ENCODE assay signal across 19 cellular contexts in the genomic region with DNA sequence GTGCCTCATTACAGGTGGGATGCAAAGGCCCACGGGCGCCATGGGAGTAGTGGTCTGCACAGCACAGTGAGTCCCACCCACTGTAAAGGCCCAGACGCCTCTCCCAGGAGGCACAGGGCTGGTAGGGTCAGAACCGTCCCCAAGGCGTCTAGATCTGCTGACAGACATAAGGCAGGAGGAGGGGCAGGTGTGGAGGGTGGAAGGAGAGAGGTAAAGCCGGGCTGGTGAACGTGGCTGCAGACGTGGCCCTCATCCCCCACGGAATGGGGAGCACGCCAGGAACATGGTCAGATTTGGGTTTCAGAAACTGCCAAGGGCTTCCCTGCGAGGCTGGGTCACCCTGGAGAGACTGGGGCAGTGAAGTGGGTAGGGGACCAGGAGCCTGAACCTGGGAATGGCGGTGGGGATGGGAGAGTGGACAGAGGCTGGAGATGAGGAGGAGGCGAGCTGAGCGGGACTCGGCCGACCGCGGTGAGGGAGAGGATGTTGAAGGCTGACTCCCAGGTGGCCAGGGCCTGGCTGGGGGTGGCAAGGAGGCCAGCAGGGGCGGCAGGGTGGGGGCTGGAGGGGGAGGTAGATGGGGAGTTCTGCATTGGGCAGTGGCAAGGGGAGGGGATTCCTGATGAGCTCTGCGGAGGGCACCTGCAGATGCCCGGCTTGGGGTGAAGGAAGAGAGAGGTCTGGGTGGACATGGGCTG.
A peak's percentile ranks its signal among the peaks of the same experiment; 100 is the strongest.
DNase-seq lines count a peak whose midpoint lies in the region; ATAC-seq, FAIRE-seq and TF ChIP-seq lines count a peak whose summit lies in the region.
"Had no signal": no experiment of that assay in that cellular context is flagged by ENCODE, and none has a peak within 500 bp of the region (broad histone marks: within the 10 kb centered on the region; RNA-seq: fewer than 3 reads in every experiment).

No MANE protein-coding gene starts in this region.

- no peak for TF ChIP-seq RAD21 in K562 (CRISPR knock-in tag; conservative IDR thresholded peaks at IDR 0.05 in 1 of 2, IDR thresholded peaks at IDR 0.05 in 1 of 2)

- no peak for FAIRE-seq in K562 (lab: Jason Lieb, UNC)
- FAIRE-seq: GM12892 had no signal

- peaks cover 25% of the 10 kb centered on the region for H3F3A ChIP-seq in MM.1S (ENCODE audit: insufficient read depth, low read length)

- H3K4me2 ChIP-seq in MM.1S (ENCODE audit: low read depth, low read length) (peak overlapping the region; percentile 54), K562 (ENCODE audit: insufficient read depth, low read length) (peak overlapping the region; percentile 83)

- no peaks in the 10 kb centered on the region for H3K9me2 ChIP-seq in MM.1S (replicated peaks; ENCODE audit: insufficient read depth, low read length)

- H3K36me3 Mint-ChIP-seq in T-helper 2 cell treated with Interferon-gamma antibody and Interleukin-4, amounts not matched to agents 5 μg/mL and 100 μg/mL, for 36 hours (ENCODE audit: low read depth): peaks cover 1% of the 10 kb centered on the region
- H3K36me3 Mint-ChIP-seq: IgD-negative memory B cell had no signal

- no peaks in the 10 kb centered on the region for H3K36me3 ChIP-seq in MM.1S (replicated peaks; ENCODE audit: insufficient read depth, low read length)
- peaks cover 2% of the 10 kb centered on the region; the same call in 1 of the 3 replicates for H3K36me3 ChIP-seq in K562 (ENCODE audit: control insufficient read depth, insufficient read depth, low read length)
- H3K36me3 ChIP-seq in lower lobe of right lung: no peaks in the 10 kb centered on the region
- H3K36me3 ChIP-seq: Peyer's patch had no signal

- no peaks in the 10 kb centered on the region for H3K27me3 Mint-ChIP-seq in T-helper 2 cell treated with Interferon-gamma antibody and Interleukin-4, amounts not matched to agents 5 μg/mL and 100 μg/mL, for 36 hours (ENCODE audit: low read depth)
- H3K27me3 Mint-ChIP-seq: CD4-positive, alpha-beta T cell; IgD-negative memory B cell had no signal

- H3K9ac ChIP-seq in MM.1S (ENCODE audit: low read length) (peak overlapping the region; percentile 55), K562 (ENCODE audit: insufficient read depth in 1 of 2, low read depth in 2 of 2, low read length in 2 of 2) (peak overlapping the region; percentile 71 to 88)

- CTCF ChIA-PET in K562 (lab: Yijun Ruan, JAX; ENCODE audit: low intra/inter-chr PET ratio): no interaction called here

- no peaks in the 10 kb centered on the region for H3K9me1 ChIP-seq in K562 (ENCODE audit: control insufficient read depth, insufficient read depth, low read length)

- no peaks in the 10 kb centered on the region for H3K9me3 Mint-ChIP-seq in T-helper 2 cell treated with Interferon-gamma antibody and Interleukin-4, amounts not matched to agents 5 μg/mL and 100 μg/mL, for 36 hours

- H2AFZ ChIP-seq in MM.1S (ENCODE audit: low read length): no peak overlapping the region
- H2AFZ ChIP-seq in K562 (ENCODE audit: low read depth, low read length): peak overlapping the region; percentile 62; the same call in 1 of the 2 replicates

- TF ChIP-seq CTCF in MM.1S (IDR thresholded peaks at IDR 0.05; ENCODE audit: low read length) (no peak), K562 (IDR thresholded peaks at IDR 0.05 in 2 of 3, conservative IDR thresholded peaks at IDR 0.05 in 1 of 3; ENCODE audit: insufficient read depth in 2 of 3, low read depth in 1 of 3, low read length in 3 of 3) (no peak), lower lobe of right lung (IDR thresholded peaks at IDR 0.05) (no peak)

- no peaks in the 10 kb centered on the region for H3K9me3 ChIP-seq in MM.1S (replicated peaks; ENCODE audit: insufficient read depth, low read length)
- H3K9me3 ChIP-seq in K562 (replicated peaks; ENCODE audit: control insufficient read depth, insufficient read depth, low read depth, low read length): no peaks in the 10 kb centered on the region; the same call in 1 of the 2 replicates
- no peaks in the 10 kb centered on the region for H3K9me3 ChIP-seq in lower lobe of right lung
- H3K9me3 ChIP-seq: BE2C, Peyer's patch had no signal

- peak; percentile 50 for ATAC-seq in K562
- no peak for ATAC-seq in lower lobe of right lung

- intact Hi-C loops in K562 (cut with micrococcal nuclease) (no loop called here), lower lobe of right lung (cut with DNase I) (loop anchor here (5.0 kb wide), 1 partner anchor 48 kb away; no protein-coding TSS in a partner anchor)

- H3K4me3 ChIP-seq in MM.1S (ENCODE audit: low read length) (peak overlapping the region; percentile 59), K562 (peak overlapping the region; percentile 50), lower lobe of right lung (no peak overlapping the region)
- H3K4me3 ChIP-seq: Peyer's patch had no signal

- POLR2A ChIA-PET in K562 (lab: Yijun Ruan, JAX): interaction anchor here (0.6 to 0.7 kb wide), 3 partner anchors 37 to 662 kb away, joined by 3 read pairs; no protein-coding TSS in a partner anchor

- H4K20me1 ChIP-seq in MM.1S (ENCODE audit: insufficient read depth, low read length) (no peaks in the 10 kb centered on the region), K562 (replicated peaks; ENCODE audit: control insufficient read depth, insufficient read depth, low read length) (peaks cover 2% of the 10 kb centered on the region)

- H3K4me3 Mint-ChIP-seq in T-helper 2 cell treated with Interferon-gamma antibody and Interleukin-4, amounts not matched to agents 5 μg/mL and 100 μg/mL, for 36 hours: no peak overlapping the region
- H3K4me3 Mint-ChIP-seq: CD4-positive, alpha-beta T cell; IgD-negative memory B cell had no signal

- H3K27ac ChIP-seq in MM.1S (ENCODE audit: low read length) (peak overlapping the region; percentile 86; the same call in 1 of the 2 replicates), K562 (ENCODE audit: extremely low read depth, low read depth, low read length) (peak overlapping the region; percentile 53; the same call in 1 of the 3 replicates), lower lobe of right lung (no peak overlapping the region)
- H3K27ac ChIP-seq: Peyer's patch had no signal

- BruUV-seq in K562 (replicated peaks; lab: Mats Ljungman, UMichigan): no TSS peak

- peaks cover 14% of the 10 kb centered on the region for H3K4me1 Mint-ChIP-seq in T-helper 2 cell treated with Interferon-gamma antibody and Interleukin-4, amounts not matched to agents 5 μg/mL and 100 μg/mL, for 36 hours (ENCODE audit: low read depth)

- H3K27ac Mint-ChIP-seq in T-helper 2 cell treated with Interferon-gamma antibody and Interleukin-4, amounts not matched to agents 5 μg/mL and 100 μg/mL, for 36 hours: peak overlapping the region; percentile 26
- H3K27ac Mint-ChIP-seq: CD4-positive, alpha-beta T cell; IgD-negative memory B cell had no signal

- in situ Hi-C loops in K562 (cut with MboI): no loop called here

- TF ChIP-seq POLR2A in K562 (conservative IDR thresholded peaks at IDR 0.05): no peak

- peaks cover 34% of the 10 kb centered on the region for H3K4me1 ChIP-seq in MM.1S (ENCODE audit: low read length)
- H3K4me1 ChIP-seq in K562 (replicated peaks in 1 of 2; ENCODE audit: control insufficient read depth in 2 of 2, insufficient read depth in 2 of 2, low read length in 2 of 2): peaks cover 5 to 34% of the 10 kb centered on the region in 2 experiments; a peak in 3 of 5 replicates
- peaks cover 32% of the 10 kb centered on the region for H3K4me1 ChIP-seq in lower lobe of right lung
- H3K4me1 ChIP-seq: BE2C had no signal

- H3K79me2 ChIP-seq in MM.1S (ENCODE audit: low read length): peaks cover 37% of the 10 kb centered on the region
- peaks cover 50% of the 10 kb centered on the region for H3K79me2 ChIP-seq in K562 (ENCODE audit: control insufficient read depth, insufficient read depth, low read length)

- H3K27me3 ChIP-seq in MM.1S (replicated peaks; ENCODE audit: insufficient read depth, low read length) (peaks cover 42% of the 10 kb centered on the region), K562 (ENCODE audit: control insufficient read depth in 2 of 2, insufficient read depth in 2 of 2, low read length in 2 of 2) (no peaks in the 10 kb centered on the region; a peak in 1 of 5 replicates), lower lobe of right lung (ENCODE audit: low read depth) (no peaks in the 10 kb centered on the region)
- H3K27me3 ChIP-seq: BE2C, Peyer's patch had no signal

- no peak for DNase-seq in T-helper 2 cell treated with Interferon-gamma antibody and Interleukin-4, amounts not matched to agents 5 μg/mL and 100 μg/mL, for 36 hours (ENCODE audit: low spot score)
- DNase-seq in T-helper 2 cell (no peak), MM.1S (no peak), K562 (ENCODE audit: extremely low read depth in 1 of 4, low spot score in 3 of 4) (peak in 1 of 4 experiments; percentile 15), lower lobe of right lung (peak; percentile 25), NCI-H446 (lab: John Stamatoyannopoulos, UW) (no peak), middle frontal gyrus (ENCODE audit: extremely low spot score, low spot score) (no peak), HPDE6-E6E7 (ENCODE audit: extremely low spot score) (no peak)
- DNase-seq: 8988T; BE2C; CD4-positive, alpha-beta T cell; GOT3; NCI-H1417; NCI-H1930; NCI-H2171 treated with DMSO at 0.1 percent for 48 hours; Peyer's patch; SIG-M5 had no signal

- 3% methylated on average over 19 of the region's 21 CpGs for WGBS in K562 (ENCODE audit: insufficient coverage, low coverage, missing lambda C conversion rate)

- TF ChIP-seq EP300 in K562 (IDR thresholded peaks at IDR 0.05; ENCODE audit: low read length): no peak

TF ChIP-seq in K562, 482 proteins besides CTCF, POLR2A, EP300 and RAD21 (continues in another document):
- TF ChIP-seq ZNF408 (CRISPR knock-in tag; IDR thresholded peaks at IDR 0.05; ENCODE audit: low read depth) (no peak), CREBBP (IDR thresholded peaks at IDR 0.05; ENCODE audit: low read depth, low read length) (no peak), BMI1 (IDR thresholded peaks at IDR 0.05; ENCODE audit: low read length) (no peak), SMARCA5 (IDR thresholded peaks at IDR 0.05) (no peak), PCBP2 (IDR thresholded peaks at IDR 0.05; ENCODE audit: low read depth, low read length, poor library complexity, severe bottlenecking) (no peak), ZNF707 (CRISPR knock-in tag; conservative IDR thresholded peaks at IDR 0.05) (no peak), HCFC1 (IDR thresholded peaks at IDR 0.05; ENCODE audit: low read depth, low read length) (no peak), PTBP1 (IDR thresholded peaks at IDR 0.05; ENCODE audit: low read depth, low read length) (no peak), CCAR2 (IDR thresholded peaks at IDR 0.05; ENCODE audit: low read depth, low read length) (no peak), ZC3H11A (IDR thresholded peaks at IDR 0.05; ENCODE audit: low read depth, low read length) (no peak), GATAD2A (IDR thresholded peaks at IDR 0.05) (no peak), ZC3H4 (CRISPR knock-in tag; IDR thresholded peaks at IDR 0.05; ENCODE audit: borderline replicate concordance) (peak; percentile 10; the same call in 1 of the 2 replicates), RB1 (IDR thresholded peaks at IDR 0.05; ENCODE audit: low read depth) (no peak), BRD4 (IDR thresholded peaks at IDR 0.05) (no peak), MYC (IDR thresholded peaks at IDR 0.05; ENCODE audit: low read depth, low read length) (no peak), MYC (CRISPR knock-in tag; IDR thresholded peaks at IDR 0.05; ENCODE audit: borderline replicate concordance, low read depth) (no peak), ESRRB (CRISPR knock-in tag; IDR thresholded peaks at IDR 0.05; ENCODE audit: borderline replicate concordance) (no peak)
